ENCODE assay signal across 17 cellular contexts in the genomic region with DNA sequence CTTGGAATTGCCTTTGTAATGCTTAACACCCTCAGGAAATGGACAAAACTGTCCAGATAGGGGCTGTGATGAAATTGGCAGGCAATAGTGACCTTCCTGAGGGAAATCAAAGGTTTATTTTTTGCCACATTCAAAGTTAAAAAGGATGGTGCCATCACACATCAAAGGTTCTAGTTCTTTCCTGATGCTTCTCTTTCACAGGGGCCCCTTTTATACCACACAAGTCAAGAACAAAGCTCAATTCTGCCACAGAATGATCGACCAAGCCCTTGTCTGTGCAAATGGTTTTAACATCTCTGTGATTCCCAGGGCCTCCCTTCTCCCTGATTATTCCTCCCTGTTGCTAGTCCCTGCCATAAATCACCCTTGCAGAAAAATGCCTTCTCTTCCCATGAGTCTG. TPM values are rescaled to one million over a fixed set of nuclear protein-coding genes. Genes with fewer than 3 reads are reported as not detected.
DNase-seq lines count a peak whose midpoint lies in the region; ATAC-seq and TF ChIP-seq lines count a peak whose summit lies in the region.
"Had no signal": no experiment of that assay in that cellular context is flagged by ENCODE, and none has a peak within 500 bp of the region (broad histone marks: within the 10 kb centered on the region; RNA-seq: fewer than 3 reads in every experiment).

No MANE protein-coding gene starts in this region.

- peak overlapping the region; percentile 28 for H3K27ac Mint-ChIP-seq in activated naive CD4-positive, alpha-beta T cell treated with anti-CD3 and anti-CD28 coated beads, Interleukin-2, amount 10 ng/mL, durations not matched to agents 7 days and 5 days
- H3K27ac Mint-ChIP-seq: CD4-positive, CD25-positive, alpha-beta regulatory T cell; CD8-positive, alpha-beta memory T cell; GM23338 had no signal

- BruUV-seq in PC-3 (replicated peaks; lab: Mats Ljungman, UMichigan) = no TSS peak

- H3K9me2 ChIP-seq in PC-3 (replicated peaks; ENCODE audit: low read length) = no peaks in the 10 kb centered on the region

- no peak overlapping the region for H3K4me3 Mint-ChIP-seq in activated naive CD4-positive, alpha-beta T cell treated with anti-CD3 and anti-CD28 coated beads, Interleukin-2, amount 10 ng/mL, durations not matched to agents 7 days and 5 days
- H3K4me3 Mint-ChIP-seq: CD4-positive, CD25-positive, alpha-beta regulatory T cell; CD8-positive, alpha-beta memory T cell; GM23338 had no signal

- no peak for DNase-seq in activated naive CD4-positive, alpha-beta T cell treated with anti-CD3 and anti-CD28 coated beads, Interleukin-2, amount 10 ng/mL, durations not matched to agents 7 days and 5 days
- DNase-seq in activated naive CD4-positive, alpha-beta T cell treated with anti-CD3 and anti-CD28 coated beads, Interleukin-2, amount 50 U/mL, for 16 hours = no peak
- DNase-seq in SW480 (ENCODE audit: low spot score) (peak; percentile 100), pons (ENCODE audit: low spot score) (peak; percentile 25), activated gamma-delta T cell treated with Interleukin-2 at 50 U/mL for 16 hours (no peak), PC-3 (no peak)
- DNase-seq: 8988T; Caco-2; CD4-positive, CD25-positive, alpha-beta regulatory T cell; CD8-positive, alpha-beta memory T cell; GDM1; HCEC 1CT had no signal

- TF ChIP-seq CTCF in PC-3 (conservative IDR thresholded peaks at IDR 0.05; ENCODE audit: low read depth, low read length) = no peak

- H3K27me3 ChIP-seq in BLaER1 treated with 17β-estradiol and CSF1 and Interleukin-3, amounts not matched to agents 10 nM and 100 nM = no peaks in the 10 kb centered on the region
- H3K27me3 ChIP-seq in PC-3 (ENCODE audit: low read length) = no peaks in the 10 kb centered on the region

- H3K9me3 Mint-ChIP-seq in activated naive CD4-positive, alpha-beta T cell treated with anti-CD3 and anti-CD28 coated beads, Interleukin-2, amount 10 ng/mL, durations not matched to agents 7 days and 5 days = peaks cover 4% of the 10 kb centered on the region
- H3K9me3 Mint-ChIP-seq: CD8-positive, alpha-beta memory T cell; GM23338 had no signal

- H3K4me1 Mint-ChIP-seq in activated naive CD4-positive, alpha-beta T cell treated with anti-CD3 and anti-CD28 coated beads, Interleukin-2, amount 10 ng/mL, durations not matched to agents 7 days and 5 days = peaks cover 68% of the 10 kb centered on the region
- H3K4me1 Mint-ChIP-seq: CD4-positive, CD25-positive, alpha-beta regulatory T cell; GM23338 had no signal

- intact Hi-C loops in PC-3 (cut with micrococcal nuclease) = no loop called here

- H3K4me3 ChIP-seq in BLaER1 treated with 17β-estradiol and CSF1 and Interleukin-3, amounts not matched to agents 10 nM and 100 nM = no peak overlapping the region
- H3K4me3 ChIP-seq in PC-3 (ENCODE audit: low read length) = no peak overlapping the region
- H3K4me3 ChIP-seq: GM23338 had no signal

- POLR2A ChIA-PET in PC-3 (lab: Charles Lee; ENCODE audit: unreplicated experiment) = no interaction called here

- no peaks in the 10 kb centered on the region for H3K36me3 ChIP-seq in BLaER1 treated with 17β-estradiol and CSF1 and Interleukin-3, amounts not matched to agents 10 nM and 100 nM
- H3K36me3 ChIP-seq in PC-3 (ENCODE audit: low read depth, low read length) = no peaks in the 10 kb centered on the region

- H3K79me2 ChIP-seq in PC-3 (ENCODE audit: low read length) = no peaks in the 10 kb centered on the region

- H3K4me1 ChIP-seq in BLaER1 treated with 17β-estradiol and CSF1 and Interleukin-3, amounts not matched to agents 10 nM and 100 nM = peaks cover 22 to 87% (median 68%) of the 10 kb centered on the region in 10 experiments
- H3K4me1 ChIP-seq in PC-3 (ENCODE audit: insufficient read depth, low read length) = peaks cover 4% of the 10 kb centered on the region
- H3K4me1 ChIP-seq: Caco-2 had no signal

- no peak overlapping the region for H2AFZ ChIP-seq in PC-3 (ENCODE audit: low read length)
- H2AFZ ChIP-seq: GM23338 had no signal

- CTCF ChIA-PET in activated naive CD4-positive, alpha-beta T cell treated with anti-CD3 and anti-CD28 coated beads, Interleukin-2, amount 10 ng/mL, durations not matched to agents 7 days and 5 days (lab: Charles Lee) = interaction anchor here (1.4 kb wide), 1 partner anchor 165 kb away, joined by 4 read pairs; no protein-coding TSS in a partner anchor
- CTCF ChIA-PET in PC-3 (lab: Charles Lee) = no interaction called here

- ATAC-seq in PC-3 = no peak
- ATAC-seq: GM23338 had no signal

- peaks cover 4% of the 10 kb centered on the region for H3K27me3 Mint-ChIP-seq in activated naive CD4-positive, alpha-beta T cell treated with anti-CD3 and anti-CD28 coated beads, Interleukin-2, amount 10 ng/mL, durations not matched to agents 7 days and 5 days

- peak overlapping the region in 1 of 11 experiments; percentile 30; a peak in 1 of 22 replicates for H3K27ac ChIP-seq in BLaER1 treated with 17β-estradiol and CSF1 and Interleukin-3, amounts not matched to agents 10 nM and 100 nM
- H3K27ac ChIP-seq in PC-3 (ENCODE audit: low read length) = no peak overlapping the region
- H3K27ac ChIP-seq: HL-60 had no signal

- H4K20me1 ChIP-seq in BLaER1 treated with 17β-estradiol and CSF1 and Interleukin-3, amounts not matched to agents 10 nM and 100 nM = no peaks in the 10 kb centered on the region
- H4K20me1 ChIP-seq in PC-3 (ENCODE audit: low read length) = no peaks in the 10 kb centered on the region

- H3F3A ChIP-seq in PC-3 (ENCODE audit: low read length, unreplicated experiment) = no peaks in the 10 kb centered on the region

- H3K4me2 ChIP-seq in BLaER1 treated with 17β-estradiol and CSF1 and Interleukin-3, amounts not matched to agents 10 nM and 100 nM = peak overlapping the region in 9 of 11 experiments; percentile 4 to 74 (median 62); a peak in 16 of 22 replicates
- H3K4me2 ChIP-seq in PC-3 (ENCODE audit: low read length) = no peak overlapping the region
- H3K4me2 ChIP-seq: GM23338 had no signal

- peaks cover 22% of the 10 kb centered on the region for H3K36me3 Mint-ChIP-seq in activated naive CD4-positive, alpha-beta T cell treated with anti-CD3 and anti-CD28 coated beads, Interleukin-2, amount 10 ng/mL, durations not matched to agents 7 days and 5 days
- H3K36me3 Mint-ChIP-seq: CD4-positive, CD25-positive, alpha-beta regulatory T cell; CD8-positive, alpha-beta memory T cell had no signal

- no peak overlapping the region for H3K9ac ChIP-seq in BLaER1 treated with 17β-estradiol and CSF1 and Interleukin-3, amounts not matched to agents 10 nM and 100 nM
- no peak overlapping the region for H3K9ac ChIP-seq in PC-3 (ENCODE audit: low read length)

- peaks cover 0 to 7% (median 0%) of the 10 kb centered on the region in 11 experiments; a peak in 2 of 22 replicates for H3K9me3 ChIP-seq in BLaER1 treated with 17β-estradiol and CSF1 and Interleukin-3, amounts not matched to agents 10 nM and 100 nM (replicated peaks in 1 of 11)
- no peaks in the 10 kb centered on the region for H3K9me3 ChIP-seq in PC-3 (ENCODE audit: low read length)
- H3K9me3 ChIP-seq: Caco-2 had no signal

RNA-seq across cellular contexts. Expression of gene SMCO2, which starts 22.6 kb away (rescaled TPM):
- total RNA-seq in PC-3 (2014; rRNA removed) = 0.69 and 1.7 TPM in 2 replicates
- total RNA-seq: A673; CD4-positive, CD25-positive, alpha-beta regulatory T cell; CD8-positive, alpha-beta memory T cell; Daoy; GM23338 had no signal

RNA-seq across cellular contexts. Expression of gene PPFIBP1, which starts 54.8 kb away (rescaled TPM):
- 56.9 and 57.2 TPM in 2 replicates for total RNA-seq in PC-3 (2014; rRNA removed)

Comparison
In these comparisons a context has a peak if more than half of its experiments do, and no peak if none do; other contexts are left out.
1. DNase-seq: peak in SW480 (single experiment) and pons (single experiment); none in activated naive CD4-positive, alpha-beta T cell treated with anti-CD3 and anti-CD28 coated beads, Interleukin-2, amount 10 ng/mL, durations not matched to agents 7 days and 5 days (single experiment), activated naive CD4-positive, alpha-beta T cell treated with anti-CD3 and anti-CD28 coated beads, Interleukin-2, amount 50 U/mL, for 16 hours (single experiment), activated gamma-delta T cell treated with Interleukin-2 at 50 U/mL for 16 hours (single experiment) and PC-3 (single experiment).